12 cellular contexts compared by ENCODE assay signal in the genomic region with DNA sequence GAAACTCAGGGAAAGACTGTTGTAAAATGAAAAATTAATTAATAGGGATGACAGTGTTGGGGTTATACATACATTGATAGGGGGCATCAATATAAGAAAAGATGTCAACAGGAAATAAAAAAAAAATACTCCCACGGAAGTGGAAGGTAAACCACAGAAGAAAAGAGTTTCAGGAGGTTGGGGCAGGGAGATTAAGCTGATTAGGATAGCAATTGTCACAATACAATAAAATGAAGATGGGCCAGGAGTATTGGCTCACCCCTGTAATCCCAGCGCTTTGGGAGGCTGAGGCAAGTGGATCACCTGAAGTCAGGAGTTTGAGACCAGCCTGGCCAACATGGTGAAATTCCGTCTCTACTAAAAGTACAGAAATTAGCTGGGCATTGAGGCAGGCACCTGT.
"Had no signal": no experiment of that assay in that cellular context is flagged by ENCODE, and none has a peak within 500 bp of the region (broad histone marks: within the 10 kb centered on the region; RNA-seq: fewer than 3 reads in every experiment).

No MANE protein-coding gene starts in this region.

- H3K27me3 ChIP-seq: ascending aorta, esophagus muscularis mucosa, neutrophil had no signal

- H3K27me3 Mint-ChIP-seq: stimulated activated naive CD8-positive, alpha-beta T cell treated with anti-CD3 and anti-CD28 coated beads, Interleukin-15, amount 100 ng/mL, for 72 hours had no signal

- H3K4me3 ChIP-seq: ascending aorta, esophagus muscularis mucosa, thoracic aorta had no signal

- DNase-seq: activated CD4-positive, alpha-beta T cell treated with anti-CD3 and anti-CD28 coated beads for 4 hours; hypothalamus; retina; stimulated activated CD4-positive, alpha-beta T cell treated with anti-CD3 and anti-CD28 coated beads, Interleukin-15, amount 100 ng/mL, for 24 hours; stimulated activated CD4-positive, alpha-beta T cell treated with anti-CD3 and anti-CD28 coated beads, Interleukin-4, amount 100 ng/mL, for 24 hours; stimulated activated naive CD8-positive, alpha-beta T cell treated with anti-CD3 and anti-CD28 coated beads, Interleukin-15, amount 100 ng/mL, for 72 hours; T1000; WERI-Rb-1 had no signal

- H3K4me1 ChIP-seq: ascending aorta had no signal

- H3K36me3 ChIP-seq: ascending aorta, esophagus muscularis mucosa, neutrophil, thoracic aorta, WERI-Rb-1 had no signal

- H3K9me3 ChIP-seq: ascending aorta, esophagus muscularis mucosa, neutrophil, thoracic aorta had no signal

- ATAC-seq: stimulated activated naive CD8-positive, alpha-beta T cell treated with anti-CD3 and anti-CD28 coated beads, Interleukin-15, amount 100 ng/mL, for 72 hours had no signal

- H3K27ac ChIP-seq: ascending aorta, esophagus muscularis mucosa, neutrophil, thoracic aorta, WERI-Rb-1 had no signal
